In the genomic region with DNA sequence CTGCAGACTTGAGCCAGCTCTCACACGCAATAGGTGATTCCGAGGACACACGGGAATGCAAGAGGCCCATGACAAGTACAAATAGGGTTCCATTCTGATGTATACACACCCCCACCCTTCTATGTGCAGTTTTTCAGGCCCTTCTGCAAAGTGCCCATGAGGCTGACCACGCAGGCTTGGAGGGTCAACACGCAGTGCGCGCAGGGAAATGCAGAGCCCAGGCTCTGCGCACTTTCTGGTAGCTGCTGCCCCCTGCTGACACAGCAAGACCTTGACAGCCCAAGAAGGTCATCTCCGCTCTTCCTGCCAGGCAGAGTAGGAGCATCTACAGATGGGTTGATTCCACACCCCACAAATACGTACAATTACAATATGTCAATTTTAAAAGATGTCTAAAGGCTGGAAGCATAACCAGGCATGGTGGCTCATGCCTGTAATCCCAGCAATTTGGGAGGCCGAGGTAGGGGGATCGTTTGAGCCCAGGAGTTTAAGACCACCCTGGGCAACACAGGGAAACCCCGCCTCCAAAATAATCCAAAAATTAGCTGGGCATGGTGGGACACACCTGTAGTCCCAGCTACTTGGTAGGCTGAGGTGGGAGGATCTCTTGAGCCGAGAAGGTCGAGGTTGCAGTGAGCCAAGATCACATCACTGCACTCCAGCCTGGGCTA, we compare ENCODE assay signal across 1 cellular context.
TF ChIP-seq lines count a peak whose summit lies in the region.

No MANE protein-coding gene starts in this region.

TF ChIP-seq in GM12878, 131 proteins besides CTCF, POLR2A, EP300 and RAD21 (continued from another document):
- peak; percentile 67 for TF ChIP-seq IKZF1 (conservative IDR thresholded peaks at IDR 0.05)
- no peak for TF ChIP-seq RFX5 (IDR thresholded peaks at IDR 0.05; ENCODE audit: low read depth, low read length)
- TF ChIP-seq ZBED1 (IDR thresholded peaks at IDR 0.05; ENCODE audit: borderline replicate concordance), result no peak
- TF ChIP-seq NRF1 (conservative IDR thresholded peaks at IDR 0.05; ENCODE audit: low read depth, low read length), result no peak
- 0 out of 2 replicates have a peak, but pooled peaks have one; percentile 32 for TF ChIP-seq ESRRA (IDR thresholded peaks at IDR 0.05; ENCODE audit: low read length)
- TF ChIP-seq TARDBP (IDR thresholded peaks at IDR 0.05; ENCODE audit: borderline replicate concordance), result 0 out of 2 replicates have a peak, but pooled peaks have one; percentile 30
- no peak for TF ChIP-seq SP1 (IDR thresholded peaks at IDR 0.05; ENCODE audit: low read depth, low read length)
TF ChIP-seq in GM12878: peak in this region for 17.
